ENCODE assay signal across 22 cellular contexts in the genomic region with DNA sequence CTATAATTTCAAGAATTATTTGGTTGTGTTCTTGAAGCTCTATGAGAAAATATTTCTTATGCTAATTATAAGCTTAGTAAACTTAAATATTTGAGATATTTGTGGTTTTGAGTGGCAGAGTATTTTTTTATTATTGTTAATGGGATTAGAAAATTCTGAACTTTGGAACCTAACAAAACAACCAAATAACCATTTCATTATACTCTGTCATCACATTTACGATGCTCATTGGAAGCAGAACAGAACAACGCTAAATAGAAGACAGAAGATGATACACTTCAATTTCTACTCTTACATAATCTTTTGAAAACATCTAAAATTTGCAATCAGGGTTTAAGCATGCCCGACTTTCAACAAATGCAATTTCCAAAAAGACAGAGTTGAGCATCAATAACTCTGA.
DNase-seq lines count a peak whose midpoint lies in the region; ATAC-seq and TF ChIP-seq lines count a peak whose summit lies in the region.
"Had no signal": no experiment of that assay in that cellular context is flagged by ENCODE, and none has a peak within 500 bp of the region (broad histone marks: within the 10 kb centered on the region; RNA-seq: fewer than 3 reads in every experiment).

No MANE protein-coding gene starts in this region.

- peaks cover 69% of the 10 kb centered on the region for H3K36me3 ChIP-seq in SK-N-MC (ENCODE audit: insufficient read depth, low read length)
- no peaks in the 10 kb centered on the region for H3K36me3 ChIP-seq in upper lobe of left lung
- H3K36me3 ChIP-seq: SJCRH30 had no signal

- 89 to 97% methylated on average over 3 of the region's 3 CpGs for WGBS in upper lobe of left lung, 2 donors

- no peaks in the 10 kb centered on the region for H3K27me3 ChIP-seq in upper lobe of left lung
- H3K27me3 ChIP-seq: MG63, SJCRH30 had no signal

- no peak for TF ChIP-seq EP300 in upper lobe of left lung (IDR thresholded peaks at IDR 0.05)

- H3K4me3 ChIP-seq in AG10803 (ENCODE audit: low read length) (no peak overlapping the region), SK-N-MC (peak overlapping the region; percentile 65), fibroblast of villous mesenchyme (ENCODE audit: low read depth, low read length) (no peak overlapping the region), upper lobe of left lung (no peak overlapping the region)
- H3K4me3 ChIP-seq: K562, MG63, PC-9, SJCRH30 had no signal

- H3K9me3 ChIP-seq in SK-N-MC (ENCODE audit: low read depth, low read length) (0 out of 2 replicates have a peak, but pooled peaks cover 3% of the 10 kb centered on the region), upper lobe of left lung (no peaks in the 10 kb centered on the region)
- H3K9me3 ChIP-seq: Caco-2, MG63, SJCRH30 had no signal

- DNase-seq in AG10803 (ENCODE audit: low read depth): peak; percentile 59
- DNase-seq in EL: peak; percentile 30
- peak; percentile 84 for DNase-seq in SK-N-MC (ENCODE audit: low read depth, low spot score)
- DNase-seq in fibroblast of villous mesenchyme (ENCODE audit: low read depth): peak; percentile 31
- DNase-seq in upper lobe of left lung: no peak
- DNase-seq in COR-L47 (lab: John Stamatoyannopoulos, UW): no peak
- DNase-seq: AML-193; C1 segment of cervical spinal cord; Caco-2; CD4-positive, alpha-beta memory T cell; DMS79 treated with DMSO at 0.1 percent for 48 hours; H9; MG63; NCI-H2029; NCI-H526 treated with DMSO at 0.1 percent for 48 hours; PC-9; SJCRH30; T-cell had no signal

- TF ChIP-seq POLR2A in upper lobe of left lung (IDR thresholded peaks at IDR 0.05): no peak

- no peak for ATAC-seq in upper lobe of left lung (ENCODE audit: low FRiP score in 2 of 2)
- no peak for ATAC-seq in HG03045 (IDR thresholded peaks at IDR 0.05; ENCODE audit: unreplicated experiment)
- ATAC-seq in GM21723 (IDR thresholded peaks at IDR 0.05; ENCODE audit: unreplicated experiment): no peak
- ATAC-seq: K562, Right ventricle myocardium inferior, T-cell had no signal

- TF ChIP-seq CTCF in AG10803 (conservative IDR thresholded peaks at IDR 0.05; ENCODE audit: low read length) (no peak), fibroblast of villous mesenchyme (IDR thresholded peaks at IDR 0.05; ENCODE audit: insufficient read depth, low read depth, low read length) (no peak), upper lobe of left lung (IDR thresholded peaks at IDR 0.05) (no peak)

- peak overlapping the region; percentile 35 for H3K9ac ChIP-seq in SK-N-MC (ENCODE audit: insufficient read length)

- H3K27ac ChIP-seq in SK-N-MC (peak overlapping the region; percentile 95), upper lobe of left lung (no peak overlapping the region)
- H3K27ac ChIP-seq: PC-9, SJCRH30 had no signal

- H3K4me1 ChIP-seq in upper lobe of left lung: peaks cover 0 to 35% (median 24%) of the 10 kb centered on the region in 4 donors
- H3K4me1 ChIP-seq: Caco-2, SJCRH30 had no signal

Comparison
In these comparisons a context has a peak if more than half of its experiments do, and no peak if none do; other contexts are left out.
1. DNase-seq: peak in AG10803 (single experiment), EL (single experiment), SK-N-MC (single experiment) and fibroblast of villous mesenchyme (single experiment); none in upper lobe of left lung (0 of 2) and COR-L47 (single experiment).